8 cellular contexts compared by ENCODE assay signal in the genomic region with DNA sequence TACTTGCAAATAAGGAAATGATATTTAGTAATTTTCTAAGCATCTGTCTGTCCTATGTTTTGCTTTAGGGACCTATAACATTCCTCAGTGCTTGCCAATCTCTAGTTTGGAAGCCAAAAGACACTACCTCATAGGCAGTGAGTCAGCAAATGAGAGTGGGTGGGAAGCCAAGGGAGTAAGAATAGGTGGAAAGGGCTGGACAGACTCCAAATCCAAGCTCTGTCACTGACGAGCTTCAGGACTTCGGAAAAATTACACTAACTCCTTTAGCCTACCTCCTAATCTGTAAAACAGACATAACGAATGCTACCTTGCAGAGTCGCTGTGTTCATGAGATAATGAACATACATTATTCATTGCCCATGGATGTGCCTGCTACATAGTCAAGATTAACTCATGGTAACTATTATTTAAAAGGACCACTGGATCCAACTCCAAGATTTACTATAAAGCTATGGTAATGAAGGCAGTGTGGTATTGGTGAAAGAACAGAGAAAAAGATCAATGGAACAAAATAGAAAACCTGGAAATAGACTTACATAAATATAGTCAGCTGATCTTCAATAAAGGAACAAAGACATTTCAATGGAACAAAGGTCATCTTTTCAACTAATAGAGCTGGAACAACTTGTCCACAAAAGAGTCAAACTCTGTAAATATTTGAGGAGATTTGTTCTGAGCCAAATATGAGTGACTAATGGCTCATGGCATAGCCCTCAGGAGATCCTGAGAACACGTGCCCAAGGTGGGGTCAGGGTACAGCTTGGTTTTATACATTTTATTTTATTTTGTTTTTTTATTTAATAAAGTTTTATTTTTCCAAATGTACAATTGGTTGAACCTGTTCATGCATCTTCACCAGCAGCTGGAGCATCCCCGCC.
DNase-seq lines count a peak whose midpoint lies in the region; ATAC-seq and TF ChIP-seq lines count a peak whose summit lies in the region.

No MANE protein-coding gene starts in this region.

- H3K27me3 ChIP-seq in foreskin keratinocyte = no peaks in the 10 kb centered on the region

- H3K27ac ChIP-seq in foreskin keratinocyte = no peak overlapping the region

- DNase-seq in GM03348 (ENCODE audit: low spot score) (peak; percentile 88), RPMI7951 (ENCODE audit: low read depth) (peak; percentile 97), foreskin keratinocyte (peak; percentile 89 to 94), renal cortical epithelial cell (ENCODE audit: low read depth) (peak; percentile 97), MV-4-11 (lab: John Stamatoyannopoulos, UW) (no peak), DMS79 treated with DMSO at 0.1 percent for 48 hours (lab: John Stamatoyannopoulos, UW) (no peak), NOMO-1 treated with dmso at 0.1 percent for 144 hours (lab: John Stamatoyannopoulos, UW; ENCODE audit: unreplicated experiment) (no peak)

- peaks cover 24% of the 10 kb centered on the region for H3K4me1 ChIP-seq in foreskin keratinocyte

- no peak for TF ChIP-seq CTCF in foreskin keratinocyte (conservative IDR thresholded peaks at IDR 0.05)

- peak; percentile 88 for ATAC-seq in foreskin keratinocyte
- ATAC-seq in HG03354 (IDR thresholded peaks at IDR 0.05; ENCODE audit: poor library complexity, severe bottlenecking, unreplicated experiment) = no peak

Comparison
In these comparisons a context has a peak if more than half of its experiments do, and no peak if none do; other contexts are left out.
1. DNase-seq: peak in GM03348 (single experiment), RPMI7951 (single experiment), foreskin keratinocyte (2 of 2) and renal cortical epithelial cell (single experiment); none in MV-4-11 (single experiment), DMS79 treated with DMSO at 0.1 percent for 48 hours (single experiment) and NOMO-1 treated with dmso at 0.1 percent for 144 hours (single experiment).